In genomic region chr16:79816081-79816497, GRCh38 we compare ENCODE assay signal across 20 cellular contexts.
DNase-seq lines count a peak whose midpoint lies in the region; ATAC-seq, FAIRE-seq and TF ChIP-seq lines count a peak whose summit lies in the region.
"Had no signal": no experiment of that assay in that cellular context is flagged by ENCODE, and none has a peak within 500 bp of the region (broad histone marks: within the 10 kb centered on the region; RNA-seq: fewer than 3 reads in every experiment).

No MANE protein-coding gene starts in this region.

- H3K9me3 ChIP-seq in left ventricle myocardium inferior (replicated peaks), result no peaks in the 10 kb centered on the region
- no peaks in the 10 kb centered on the region for H3K9me3 ChIP-seq in right atrium auricular region
- H3K9me3 ChIP-seq in K562 (replicated peaks; ENCODE audit: control insufficient read depth, insufficient read depth, low read depth, low read length), result no peaks in the 10 kb centered on the region
- H3K9me3 ChIP-seq in gastroesophageal sphincter, result no peaks in the 10 kb centered on the region
- no peaks in the 10 kb centered on the region for H3K9me3 ChIP-seq in uterus
- H3K9me3 ChIP-seq in esophagus squamous epithelium, result no peaks in the 10 kb centered on the region

- POLR2A ChIA-PET in K562 (lab: Yijun Ruan, JAX), result interaction anchor here (1.4 kb wide), 1 partner anchor 16 kb away, joined by 6 read pairs; no protein-coding TSS in a partner anchor

- no peaks in the 10 kb centered on the region for H3K27me3 ChIP-seq in left ventricle myocardium inferior (ENCODE audit: low read depth)
- no peaks in the 10 kb centered on the region for H3K27me3 ChIP-seq in right atrium auricular region
- no peaks in the 10 kb centered on the region for H3K27me3 ChIP-seq in K562 (ENCODE audit: control insufficient read depth in 2 of 2, insufficient read depth in 2 of 2, low read length in 2 of 2)
- H3K27me3 ChIP-seq in gastroesophageal sphincter, result no peaks in the 10 kb centered on the region
- no peaks in the 10 kb centered on the region for H3K27me3 ChIP-seq in uterus
- no peaks in the 10 kb centered on the region for H3K27me3 ChIP-seq in esophagus squamous epithelium

- CTCF ChIA-PET in K562 (lab: Yijun Ruan, JAX; ENCODE audit: low intra/inter-chr PET ratio), result no interaction called here

- TF ChIP-seq POLR2A in K562 (conservative IDR thresholded peaks at IDR 0.05) (no peak), gastroesophageal sphincter (IDR thresholded peaks at IDR 0.05) (no peak), uterus (IDR thresholded peaks at IDR 0.05) (no peak), esophagus squamous epithelium (IDR thresholded peaks at IDR 0.05) (no peak)

- no peaks in the 10 kb centered on the region for H3K9me1 ChIP-seq in K562 (ENCODE audit: control insufficient read depth, insufficient read depth, low read length)

- H3K9ac ChIP-seq in K562 (ENCODE audit: insufficient read depth in 1 of 2, low read depth in 2 of 2, low read length in 2 of 2), result no peak overlapping the region

- no peaks in the 10 kb centered on the region for H3K4me1 ChIP-seq in left ventricle myocardium inferior
- no peaks in the 10 kb centered on the region for H3K4me1 ChIP-seq in right atrium auricular region
- H3K4me1 ChIP-seq in K562 (replicated peaks in 1 of 2; ENCODE audit: control insufficient read depth in 2 of 2, insufficient read depth in 2 of 2, low read length in 2 of 2), result peaks cover 0 to 8% of the 10 kb centered on the region in 2 experiments; a peak in 2 of 5 replicates
- H3K4me1 ChIP-seq in gastroesophageal sphincter, result no peaks in the 10 kb centered on the region
- H3K4me1 ChIP-seq in uterus, result no peaks in the 10 kb centered on the region
- H3K4me1 ChIP-seq in esophagus squamous epithelium, result peaks cover 0 to 18% (median 3%) of the 10 kb centered on the region in 3 donors

- WGBS in K562 (ENCODE audit: insufficient coverage, low coverage, missing lambda C conversion rate), result 18% methylated on average over 4 of the region's 4 CpGs
- 64 to 71% methylated on average over 3 to 4 of the region's 4 CpGs for WGBS in gastroesophageal sphincter (ENCODE audit: low coverage in 1 of 2), 2 donors
- 54 to 60% methylated on average over 4 of the region's 4 CpGs for WGBS in esophagus squamous epithelium, 2 donors

- ATAC-seq in K562 (peak; percentile 66; the same call in 2 of the 3 replicates), gastroesophageal sphincter (peak; percentile 48)
- ATAC-seq: GM12878 had no signal

- in situ Hi-C loops in K562 (cut with MboI), result no loop called here

- H3K27ac ChIP-seq in left ventricle myocardium inferior (replicated peaks), result no peak overlapping the region
- H3K27ac ChIP-seq in right atrium auricular region, result no peak overlapping the region
- H3K27ac ChIP-seq in K562 (ENCODE audit: extremely low read depth, low read depth, low read length), result no peak overlapping the region
- no peak overlapping the region for H3K27ac ChIP-seq in gastroesophageal sphincter
- H3K27ac ChIP-seq in uterus, result peak overlapping the region in 1 of 2 donors; percentile 59
- no peak overlapping the region for H3K27ac ChIP-seq in esophagus squamous epithelium
- H3K27ac ChIP-seq: SK-N-MC had no signal

- no TSS peak for BruUV-seq in K562 (replicated peaks; lab: Mats Ljungman, UMichigan)

- H3K36me3 ChIP-seq in left ventricle myocardium inferior, result no peaks in the 10 kb centered on the region
- H3K36me3 ChIP-seq in right atrium auricular region, result no peaks in the 10 kb centered on the region
- no peaks in the 10 kb centered on the region for H3K36me3 ChIP-seq in K562 (ENCODE audit: control insufficient read depth, insufficient read depth, low read length)
- H3K36me3 ChIP-seq in gastroesophageal sphincter, result no peaks in the 10 kb centered on the region
- no peaks in the 10 kb centered on the region for H3K36me3 ChIP-seq in uterus
- no peaks in the 10 kb centered on the region for H3K36me3 ChIP-seq in esophagus squamous epithelium

- DNase-seq in left ventricle myocardium inferior (peak; percentile 33), right atrium auricular region (ENCODE audit: low spot score) (no peak), K562 (ENCODE audit: extremely low read depth in 1 of 4, low spot score in 3 of 4) (peak in 1 of 4 experiments; percentile 29), uterus (peak; percentile 53 to 82), esophagus squamous epithelium (lab: John Stamatoyannopoulos, UW) (no peak), NCI-H446 treated with DMSO at 0.1 percent for 48 hours (lab: John Stamatoyannopoulos, UW) (no peak)
- DNase-seq: CD4-positive, CD25-positive, alpha-beta regulatory T cell; DND-41; H7; HFFc6; KBM-7; NCI-H1105 treated with DMSO at 0.1 percent for 48 hours; NCI-H2029 treated with DMSO at 0.1 percent for 48 hours; NCI-H446; NCI-H526 treated with DMSO at 0.1 percent for 48 hours; OCI-M1; SHP77 treated with DMSO at 0.1 percent for 48 hours had no signal

- no peak for TF ChIP-seq RAD21 in K562 (CRISPR knock-in tag; conservative IDR thresholded peaks at IDR 0.05 in 1 of 2, IDR thresholded peaks at IDR 0.05 in 1 of 2)

- intact Hi-C loops in left ventricle myocardium inferior (cut with micrococcal nuclease), result no loop called here
- intact Hi-C loops in K562 (cut with micrococcal nuclease), result no loop called here
- intact Hi-C loops in uterus (cut with DNase I; ENCODE audit: low total_unique reads), result no loop called here
- intact Hi-C loops in esophagus squamous epithelium (cut with DNase I), result no loop called here

- H4K20me1 ChIP-seq in K562 (replicated peaks; ENCODE audit: control insufficient read depth, insufficient read depth, low read length), result no peaks in the 10 kb centered on the region

- H3K4me2 ChIP-seq in K562 (ENCODE audit: insufficient read depth, low read length), result no peak overlapping the region

- H2AFZ ChIP-seq in K562 (ENCODE audit: low read depth, low read length), result peak overlapping the region; percentile 54; the same call in 1 of the 2 replicates

- no peak for FAIRE-seq in K562 (lab: Jason Lieb, UNC)
- FAIRE-seq: GM12878 had no signal

- H3K4me3 ChIP-seq in left ventricle myocardium inferior (no peak overlapping the region), right atrium auricular region (no peak overlapping the region), K562 (no peak overlapping the region), gastroesophageal sphincter (no peak overlapping the region), uterus (no peak overlapping the region), esophagus squamous epithelium (no peak overlapping the region)
- H3K4me3 ChIP-seq: GM12878, SK-N-MC had no signal

- no peaks in the 10 kb centered on the region for H3K79me2 ChIP-seq in K562 (ENCODE audit: control insufficient read depth, insufficient read depth, low read length)

- TF ChIP-seq CTCF in left ventricle myocardium inferior (IDR thresholded peaks at IDR 0.05; ENCODE audit: borderline replicate concordance) (no peak), right atrium auricular region (IDR thresholded peaks at IDR 0.05) (no peak), K562 (IDR thresholded peaks at IDR 0.05 in 2 of 3, conservative IDR thresholded peaks at IDR 0.05 in 1 of 3; ENCODE audit: insufficient read depth in 2 of 3, low read depth in 1 of 3, low read length in 3 of 3) (no peak), gastroesophageal sphincter (IDR thresholded peaks at IDR 0.05) (no peak), uterus (IDR thresholded peaks at IDR 0.05) (no peak), esophagus squamous epithelium (IDR thresholded peaks at IDR 0.05) (no peak)

- no peak for TF ChIP-seq EP300 in K562 (IDR thresholded peaks at IDR 0.05; ENCODE audit: low read length)
- TF ChIP-seq EP300 in gastroesophageal sphincter (IDR thresholded peaks at IDR 0.05), result no peak

TF ChIP-seq in K562, 482 proteins besides CTCF, POLR2A, EP300 and RAD21 (continues in another document):
- TF ChIP-seq SMAD2 (IDR thresholded peaks at IDR 0.05; ENCODE audit: low read depth, low read length), result no peak
- TF ChIP-seq ZNF12 (CRISPR knock-in tag; IDR thresholded peaks at IDR 0.05), result no peak
- no peak for TF ChIP-seq E2F3 (CRISPR knock-in tag; IDR thresholded peaks at IDR 0.05)
- TF ChIP-seq GTF2B (IDR thresholded peaks at IDR 0.05; ENCODE audit: extremely low read depth, insufficient read length), result no peak
- TF ChIP-seq ZNF655 (CRISPR knock-in tag; IDR thresholded peaks at IDR 0.05), result no peak
- TF ChIP-seq RHOXF2B (CRISPR knock-in tag; conservative IDR thresholded peaks at IDR 0.05), result no peak
- TF ChIP-seq MNT (conservative IDR thresholded peaks at IDR 0.05), result peak in 1 of 2 experiments; percentile 44; a peak in 1 of 4 replicates
- no peak for TF ChIP-seq NFATC3 (IDR thresholded peaks at IDR 0.05)
- TF ChIP-seq FOSL1 (tag; conservative IDR thresholded peaks at IDR 0.05), result peak; percentile 80
- no peak for TF ChIP-seq ZNF354B (CRISPR knock-in tag; IDR thresholded peaks at IDR 0.05)

Comparison
In these comparisons a context has a peak if more than half of its experiments do, and no peak if none do; other contexts are left out.
1. DNase-seq: peak in left ventricle myocardium inferior (single experiment) and uterus (2 of 2); none in right atrium auricular region (single experiment), esophagus squamous epithelium (single experiment) and NCI-H446 treated with DMSO at 0.1 percent for 48 hours (single experiment).